Comparison of ENCODE assay signal across 9 cellular contexts in the genomic region with DNA sequence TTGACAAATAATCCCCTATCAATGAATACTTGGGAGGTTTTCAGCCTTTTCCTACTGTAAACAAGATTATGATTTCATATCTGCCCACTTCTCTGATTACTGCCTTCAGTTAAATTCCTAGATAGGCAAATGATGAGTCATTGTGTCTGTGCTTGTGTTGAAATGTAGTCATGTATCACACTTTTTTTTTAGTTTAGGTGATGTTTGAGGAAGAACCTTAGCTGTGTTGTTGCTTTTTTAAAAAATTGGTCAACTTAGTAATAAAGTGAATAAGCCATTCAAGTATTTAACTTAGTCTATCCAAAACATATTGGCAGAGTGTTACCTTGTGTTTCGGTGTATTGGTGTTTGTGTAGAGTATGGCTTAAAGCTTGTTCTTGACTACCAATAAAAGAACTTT.
DNase-seq lines count a peak whose midpoint lies in the region; ATAC-seq, FAIRE-seq and TF ChIP-seq lines count a peak whose summit lies in the region.
"Had no signal": no experiment of that assay in that cellular context is flagged by ENCODE, and none has a peak within 500 bp of the region (broad histone marks: within the 10 kb centered on the region; RNA-seq: fewer than 3 reads in every experiment).

No MANE protein-coding gene starts in this region.

- H3K4me1 ChIP-seq in endothelial cell of umbilical vein (ENCODE audit: control insufficient read depth, extremely low read depth, insufficient read depth, low read length): peaks cover 12% of the 10 kb centered on the region

- H3K27ac ChIP-seq in endothelial cell of umbilical vein (ENCODE audit: insufficient read depth, low read depth, low read length): no peak overlapping the region

- CTCF ChIA-PET in endothelial cell of umbilical vein (lab: Charles Lee): no interaction called here

- POLR2A ChIA-PET in endothelial cell of umbilical vein (lab: Charles Lee): no interaction called here

- H3K79me2 ChIP-seq in endothelial cell of umbilical vein (ENCODE audit: control insufficient read depth, insufficient read depth, low read length): peaks cover 92% of the 10 kb centered on the region

- TF ChIP-seq CTCF in endothelial cell of umbilical vein (IDR thresholded peaks at IDR 0.05; ENCODE audit: extremely low read depth in 1 of 2, insufficient read depth in 1 of 2, low read depth in 1 of 2, low read length in 2 of 2): no peak

- H3K4me3 ChIP-seq in endothelial cell of umbilical vein (replicated peaks in 1 of 3; ENCODE audit: insufficient read depth in 1 of 3, low read depth in 1 of 3, low read length in 3 of 3): no peak overlapping the region

- no peaks in the 10 kb centered on the region for H3K9me1 ChIP-seq in endothelial cell of umbilical vein (replicated peaks; ENCODE audit: control insufficient read depth, extremely low read depth, insufficient read depth, low read length)

- no peak for FAIRE-seq in endothelial cell of umbilical vein (lab: Jason Lieb, UNC)
- FAIRE-seq: A204.1 had no signal

- no peaks in the 10 kb centered on the region for H3K27me3 ChIP-seq in endothelial cell of umbilical vein (ENCODE audit: control insufficient read depth in 2 of 2, insufficient read depth in 2 of 2, low read length in 2 of 2)

- H2AFZ ChIP-seq in endothelial cell of umbilical vein (ENCODE audit: low read depth, low read length): no peak overlapping the region

- H3K9ac ChIP-seq in endothelial cell of umbilical vein (replicated peaks; ENCODE audit: extremely low read depth, insufficient read depth, low read length): no peak overlapping the region

- dilution Hi-C loops in endothelial cell of umbilical vein (cut with MboI; ENCODE audit: extremely low pct_ligation_motif_present, low sequenced_read_pairs): no loop called here

- no peak for TF ChIP-seq POLR2A in endothelial cell of umbilical vein (IDR thresholded peaks at IDR 0.05; ENCODE audit: low read depth, low read length)

- intact Hi-C loops in endothelial cell of umbilical vein (cut with micrococcal nuclease): no loop called here

- H3K36me3 ChIP-seq in endothelial cell of umbilical vein (ENCODE audit: control insufficient read depth in 2 of 2, extremely low read depth in 1 of 2, insufficient read depth in 2 of 2, low read length in 2 of 2): peaks cover 18% of the 10 kb centered on the region in 2 experiments

- H4K20me1 ChIP-seq in endothelial cell of umbilical vein (replicated peaks; ENCODE audit: control insufficient read depth, extremely low read depth, insufficient read depth, low read length): peaks cover 13% of the 10 kb centered on the region

- no peak overlapping the region for H3K4me2 ChIP-seq in endothelial cell of umbilical vein (ENCODE audit: insufficient read depth, low read length)

- ATAC-seq in activated CD4-positive, CD25-positive, alpha-beta regulatory T cell treated with anti-CD3 and anti-CD28 coated beads, Interleukin-2, amount 50 U/mL, for 24 hours: peak; percentile 63 to 66
- ATAC-seq in GM18502 (IDR thresholded peaks at IDR 0.05; ENCODE audit: poor library complexity, unreplicated experiment): no peak

- H3K9me3 ChIP-seq in endothelial cell of umbilical vein (replicated peaks; ENCODE audit: control insufficient read depth, insufficient read depth, low read length): no peaks in the 10 kb centered on the region

- no TSS peak for BruUV-seq in endothelial cell of umbilical vein (replicated peaks; lab: Mats Ljungman, UMichigan)

- no peak for DNase-seq in activated CD4-positive, CD25-positive, alpha-beta regulatory T cell (lab: John Stamatoyannopoulos, UW)
- DNase-seq in OCI-M1 (lab: John Stamatoyannopoulos, UW) (peak; percentile 57), endothelial cell of umbilical vein (ENCODE audit: low read depth, low spot score) (peak; percentile 45), pulmonary artery endothelial cell (ENCODE audit: low read depth, low spot score) (peak; percentile 8), NCI-H446 (lab: John Stamatoyannopoulos, UW) (no peak)
- DNase-seq in activated effector memory CD4-positive, alpha-beta T cell treated with Interleukin-2 at 50 U/mL for 16 hours: no peak

TF ChIP-seq in endothelial cell of umbilical vein, 7 proteins besides CTCF, POLR2A, EP300 and RAD21:
- TF ChIP-seq MYC (IDR thresholded peaks at IDR 0.05; ENCODE audit: low read depth, low read length) (no peak), GATA2 (IDR thresholded peaks at IDR 0.05; ENCODE audit: insufficient read depth, insufficient read length, low read depth, low read length) (no peak), POLR2AphosphoS5 (IDR thresholded peaks at IDR 0.05; ENCODE audit: insufficient read depth, low read depth, low read length) (no peak), FOS (IDR thresholded peaks at IDR 0.05; ENCODE audit: borderline replicate concordance, insufficient read depth, low read length) (peak; percentile 89), JUN (IDR thresholded peaks at IDR 0.05; ENCODE audit: borderline replicate concordance, insufficient read depth, insufficient read length, low read depth) (peak; percentile 80), EZH2 (IDR thresholded peaks at IDR 0.05; ENCODE audit: borderline replicate concordance, low read depth, low read length, severe bottlenecking) (no peak)
- TF ChIP-seq, protein P1, sequence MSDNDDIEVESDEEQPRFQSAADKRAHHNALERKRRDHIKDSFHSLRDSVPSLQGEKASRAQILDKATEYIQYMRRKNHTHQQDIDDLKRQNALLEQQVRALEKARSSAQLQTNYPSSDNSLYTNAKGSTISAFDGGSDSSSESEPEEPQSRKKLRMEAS (IDR thresholded peaks at IDR 0.05; ENCODE audit: insufficient read depth, insufficient read length): no peak
TF ChIP-seq in endothelial cell of umbilical vein: peak in this region for 2.

Comparison
In these comparisons a context has a peak if more than half of its experiments do, and no peak if none do; other contexts are left out.
1. DNase-seq: peak in OCI-M1 (single experiment), endothelial cell of umbilical vein (single experiment) and pulmonary artery endothelial cell (single experiment); none in activated CD4-positive, CD25-positive, alpha-beta regulatory T cell (0 of 4), NCI-H446 (0 of 2) and activated effector memory CD4-positive, alpha-beta T cell treated with Interleukin-2 at 50 U/mL for 16 hours (single experiment).